In the genomic region with DNA sequence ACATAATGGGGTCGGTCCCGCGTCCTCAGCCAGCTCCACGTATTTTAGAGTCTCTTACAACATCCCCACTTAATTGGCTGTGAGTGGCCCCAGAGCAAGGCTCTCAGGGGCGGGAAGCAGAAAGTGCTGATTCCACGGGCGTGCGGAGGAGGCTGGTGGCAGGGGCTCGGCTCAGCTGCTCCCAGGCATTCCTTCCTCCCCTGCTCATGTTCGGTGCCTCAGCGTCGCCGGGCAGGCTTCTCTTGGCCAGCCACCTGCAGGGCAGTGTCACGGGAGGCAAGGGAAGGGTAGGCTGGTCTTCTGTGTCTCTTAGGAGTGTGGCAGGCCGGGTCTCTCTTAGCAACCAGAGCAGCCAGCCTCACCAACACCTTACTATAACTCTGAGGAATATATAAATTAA, we compare ENCODE assay signal across 11 cellular contexts. TPM values are rescaled to one million over a fixed set of nuclear protein-coding genes. Genes with fewer than 3 reads are reported as not detected.
DNase-seq lines count a peak whose midpoint lies in the region; ATAC-seq and TF ChIP-seq lines count a peak whose summit lies in the region.
"Had no signal": no experiment of that assay in that cellular context is flagged by ENCODE, and none has a peak within 500 bp of the region (broad histone marks: within the 10 kb centered on the region; RNA-seq: fewer than 3 reads in every experiment).

No MANE protein-coding gene starts in this region.

- H3K36me3 ChIP-seq in Peyer's patch (no peaks in the 10 kb centered on the region), esophagus squamous epithelium (peaks cover 0 to 8% (median 6%) of the 10 kb centered on the region in 3 donors), mucosa of stomach (ENCODE audit: control insufficient read depth, insufficient read depth, low read length) (no peaks in the 10 kb centered on the region), transverse colon (no peaks in the 10 kb centered on the region)

- no peak for DNase-seq in Peyer's patch
- no peak for DNase-seq in esophagus squamous epithelium (lab: John Stamatoyannopoulos, UW)
- no peak for DNase-seq in transverse colon
- DNase-seq in pons (ENCODE audit: low spot score), result no peak
- no peak for DNase-seq in MV-4-11 (lab: John Stamatoyannopoulos, UW)
- DNase-seq: activated naive CD8-positive, alpha-beta T cell treated with anti-CD3 and anti-CD28 coated beads, Interleukin-2, amount 50 U/mL, for 24 hours; mesendoderm; NCI-H187 treated with DMSO at 0.1 percent for 48 hours; stimulated activated naive CD4-positive, alpha-beta T cell had no signal

- TF ChIP-seq POLR2A in Peyer's patch (IDR thresholded peaks at IDR 0.05), result no peak
- TF ChIP-seq POLR2A in esophagus squamous epithelium (IDR thresholded peaks at IDR 0.05), result no peak
- no peak for TF ChIP-seq POLR2A in transverse colon (IDR thresholded peaks at IDR 0.05)

- intact Hi-C loops in esophagus squamous epithelium (cut with DNase I) (no loop called here), transverse colon (cut with DNase I; ENCODE audit: low total_unique reads) (no loop called here)

- peak overlapping the region; percentile 48 for H3K9ac ChIP-seq in mucosa of stomach (ENCODE audit: low read length)

- H3K9me3 ChIP-seq in Peyer's patch (no peaks in the 10 kb centered on the region), esophagus squamous epithelium (no peaks in the 10 kb centered on the region), mucosa of stomach (ENCODE audit: control insufficient read depth, low read length) (no peaks in the 10 kb centered on the region), transverse colon (no peaks in the 10 kb centered on the region)

- H3K4me3 ChIP-seq in Peyer's patch (no peak overlapping the region), esophagus squamous epithelium (peak overlapping the region in 1 of 4 donors; percentile 60), mucosa of stomach (ENCODE audit: low read length) (no peak overlapping the region), transverse colon (no peak overlapping the region)

- peak overlapping the region; percentile 59 to 86 (median 71) for H3K27ac ChIP-seq in Peyer's patch
- H3K27ac ChIP-seq in esophagus squamous epithelium, result peak overlapping the region; percentile 60 to 95 (median 82)
- peak overlapping the region; percentile 79 to 86 (median 84) for H3K27ac ChIP-seq in transverse colon

- ATAC-seq in GM21526 (IDR thresholded peaks at IDR 0.05; ENCODE audit: low FRiP score, unreplicated experiment), result no peak
- ATAC-seq: activated naive CD8-positive, alpha-beta T cell treated with anti-CD3 and anti-CD28 coated beads, Interleukin-2, amount 50 U/mL, for 24 hours had no signal

- in situ Hi-C loops in transverse colon (cut with MboI; ENCODE audit: low pct_ligation_motif_present in 1 of 4, low pct_unique_long_range_greater_than_20kb in 1 of 4, low sequenced_read_pairs in 3 of 4), result no loop called here

- no peak for TF ChIP-seq EP300 in transverse colon (IDR thresholded peaks at IDR 0.05; ENCODE audit: low read depth)

- H3K4me1 ChIP-seq in Peyer's patch, result peaks cover 0 to 20% (median 7%) of the 10 kb centered on the region in 4 donors
- H3K4me1 ChIP-seq in esophagus squamous epithelium, result peaks cover 28 to 56% (median 48%) of the 10 kb centered on the region in 3 donors
- H3K4me1 ChIP-seq in mucosa of stomach (ENCODE audit: control insufficient read depth, insufficient read depth, low read length), result peaks cover 25% of the 10 kb centered on the region
- H3K4me1 ChIP-seq in transverse colon, result peaks cover 4 to 30% (median 18%) of the 10 kb centered on the region in 4 donors

- 64 to 66% methylated on average over 9 to 10 of the region's 15 CpGs for WGBS in esophagus squamous epithelium, 2 donors
- 65 to 71% methylated on average over 4 to 15 of the region's 15 CpGs for WGBS in transverse colon (ENCODE audit: low coverage in 1 of 2), 2 donors

- H3K27me3 ChIP-seq in Peyer's patch (no peaks in the 10 kb centered on the region), esophagus squamous epithelium (no peaks in the 10 kb centered on the region), mucosa of stomach (ENCODE audit: control insufficient read depth, insufficient read depth, low read length) (no peaks in the 10 kb centered on the region), transverse colon (no peaks in the 10 kb centered on the region)

- no peak for TF ChIP-seq CTCF in Peyer's patch (IDR thresholded peaks at IDR 0.05)
- TF ChIP-seq CTCF in esophagus squamous epithelium (IDR thresholded peaks at IDR 0.05), result no peak
- TF ChIP-seq CTCF in transverse colon (IDR thresholded peaks at IDR 0.05), result no peak

RNA-seq across cellular contexts. Expression of a gene that starts 33.8 kb away (rescaled TPM):
- 10 to 100 TPM; 19.4 to 38.0 (median 34.9) TPM for total RNA-seq in Peyer's patch
- total RNA-seq in esophagus squamous epithelium, result 10 to 100 TPM in 2 of 4 donors, 1 to 10 TPM in 2; 7.1 to 15.6 (median 11.0) TPM
- total RNA-seq in transverse colon, result 10 to 100 TPM in 3 of 4 donors, 1 to 10 TPM in 1; 3.7 to 58.1 (median 24.6) TPM

RNA-seq across cellular contexts. Expression of a gene that starts 53.5 kb away (rescaled TPM):
- total RNA-seq in Peyer's patch (100 to 1,000 TPM; 101 to 169 (median 138) TPM), esophagus squamous epithelium (10 to 100 TPM; 48.5 to 93.8 (median 54.1) TPM), transverse colon (100 to 1,000 TPM; 101 to 143 (median 120) TPM)

RNA-seq across cellular contexts. Expression of a gene that starts 53.8 kb away (rescaled TPM):
- total RNA-seq in Peyer's patch (10 to 100 TPM in 3 of 4 donors, 1 to 10 TPM in 1; 5.3 to 15.3 (median 11.9) TPM), esophagus squamous epithelium (10 to 100 TPM in 1 of 4 donors, 1 to 10 TPM in 3; 2.8 to 10.9 (median 5.1) TPM), transverse colon (10 to 100 TPM in 3 of 4 donors, 1 to 10 TPM in 1; 8.5 to 21.7 (median 17.8) TPM)
